9 cellular contexts compared by ENCODE assay signal in genomic region chr3:49172616-49173041, GRCh38. TPM values are rescaled to one million over a fixed set of nuclear protein-coding genes. Genes with fewer than 3 reads are reported as not detected.
DNase-seq lines count a peak whose midpoint lies in the region; ATAC-seq and TF ChIP-seq lines count a peak whose summit lies in the region.
"Had no signal": no experiment of that assay in that cellular context is flagged by ENCODE, and none has a peak within 500 bp of the region (broad histone marks: within the 10 kb centered on the region; RNA-seq: fewer than 3 reads in every experiment).

No MANE protein-coding gene starts in this region.

- no peak for TF ChIP-seq POLR2A in body of pancreas (IDR thresholded peaks at IDR 0.05)

- H3K4me1 ChIP-seq in body of pancreas (peaks cover 35% of the 10 kb centered on the region), skeletal muscle tissue (ENCODE audit: control insufficient read depth in 3 of 3, insufficient read depth in 3 of 3, low read length in 3 of 3) (peaks cover 38 to 52% (median 46%) of the 10 kb centered on the region in 3 donors)

- H3K27me3 ChIP-seq in H7 (ENCODE audit: control insufficient read depth, insufficient read depth, low read length) (peaks cover 2% of the 10 kb centered on the region; the same call in 1 of the 2 replicates), body of pancreas (no peaks in the 10 kb centered on the region), layer of hippocampus (ENCODE audit: control insufficient read depth, insufficient read depth, low read length) (no peaks in the 10 kb centered on the region), skeletal muscle tissue (ENCODE audit: control insufficient read depth in 3 of 3, insufficient read depth in 3 of 3, low read length in 3 of 3) (no peaks in the 10 kb centered on the region)

- peak; percentile 56 for DNase-seq in H7
- DNase-seq in body of pancreas, result peak in 1 of 4 donors; percentile 20
- no peak for DNase-seq in stimulated activated CD4-positive, alpha-beta T cell treated with anti-CD3 and anti-CD28 coated beads, Interleukin-2, amount 100 ng/mL, for 48 hours
- DNase-seq in GM19240 (ENCODE audit: insufficient read length, low spot score), result no peak
- DNase-seq in mucosa of gallbladder (ENCODE audit: low spot score), result no peak
- DNase-seq in RPMI8226, result no peak
- DNase-seq: PC-9 had no signal

- H3K4me3 ChIP-seq in H7 (ENCODE audit: insufficient read depth, low read depth, low read length) (no peak overlapping the region), body of pancreas (no peak overlapping the region), skeletal muscle tissue (ENCODE audit: low read length in 3 of 3) (peak overlapping the region; percentile 91 to 98 (median 93))
- H3K4me3 ChIP-seq: PC-9 had no signal

- no peaks in the 10 kb centered on the region for H3K9me3 ChIP-seq in body of pancreas
- H3K9me3 ChIP-seq in skeletal muscle tissue (ENCODE audit: control insufficient read depth in 3 of 3, low read length in 3 of 3), result no peaks in the 10 kb centered on the region

- TF ChIP-seq CTCF in body of pancreas (IDR thresholded peaks at IDR 0.05), result no peak

- peak overlapping the region in 3 of 4 donors; percentile 39 to 78 (median 53) for H3K27ac ChIP-seq in body of pancreas
- peak overlapping the region; percentile 77 for H3K27ac ChIP-seq in layer of hippocampus (ENCODE audit: low read depth, low read length)
- peak overlapping the region; percentile 94 for H3K27ac ChIP-seq in skeletal muscle tissue (ENCODE audit: low read depth, low read length)
- H3K27ac ChIP-seq: PC-9 had no signal

- 60% methylated on average over 5 of the region's 6 CpGs; no CpG with 5 or more reads in 1 of the 2 donors for WGBS in body of pancreas, 2 donors

- H3K9ac ChIP-seq in skeletal muscle tissue (ENCODE audit: low read depth in 1 of 3, low read length in 3 of 3), result peak overlapping the region; percentile 95 to 98 (median 97)

- ATAC-seq in body of pancreas, result no peak

- intact Hi-C loops in body of pancreas (cut with DNase I), result loop anchor here (10.0 kb wide), 1 partner anchor 102 kb away; the partner anchor contains the start of gene C3orf62

- H3K36me3 ChIP-seq in H7 (replicated peaks; ENCODE audit: control insufficient read depth, insufficient read depth, low read length) (no peaks in the 10 kb centered on the region; the same call in 1 of the 2 replicates), body of pancreas (replicated peaks in 1 of 2; ENCODE audit: insufficient read depth in 1 of 2, low read depth in 2 of 2) (no peaks in the 10 kb centered on the region), skeletal muscle tissue (ENCODE audit: control insufficient read depth in 3 of 3, insufficient read depth in 3 of 3, low read length in 3 of 3) (peaks cover 24 to 28% (median 27%) of the 10 kb centered on the region in 3 donors)

RNA-seq across cellular contexts. Expression of gene KLHDC8B, which starts 1.2 kb away (rescaled TPM):
- 19.8 and 27.7 TPM in 2 replicates for total RNA-seq in H7 (2014; rRNA removed; shearing (Covaris generic))
- total RNA-seq in body of pancreas, result 10 to 100 TPM; 19.5 to 22.1 TPM
- 83.5 TPM for total RNA-seq in skeletal muscle tissue
- total RNA-seq in mucosa of gallbladder, result 35.1 TPM

RNA-seq across cellular contexts. Expression of gene CCDC71, which starts 6.5 kb away (rescaled TPM):
- 37.1 and 46.4 TPM in 2 replicates for total RNA-seq in H7 (2014; rRNA removed; shearing (Covaris generic))
- total RNA-seq in body of pancreas (10 to 100 TPM; 15.5 to 19.5 TPM), skeletal muscle tissue (11.5 TPM), mucosa of gallbladder (21.6 TPM)

RNA-seq across cellular contexts. Expression of gene LAMB2, which starts 39.8 kb away (rescaled TPM):
- 81.1 and 87.3 TPM in 2 replicates for total RNA-seq in H7 (2014; rRNA removed; shearing (Covaris generic))
- total RNA-seq in body of pancreas (100 to 1,000 TPM; 204 to 337 TPM), skeletal muscle tissue (601 TPM), mucosa of gallbladder (733 TPM)

RNA-seq across cellular contexts. Expression of gene USP19, which starts 52.0 kb away (rescaled TPM):
- 64.4 and 73.0 TPM in 2 replicates for total RNA-seq in H7 (2014; rRNA removed; shearing (Covaris generic))
- total RNA-seq in body of pancreas, result 10 to 100 TPM; 30.6 to 33.6 TPM
- 37.1 TPM for total RNA-seq in skeletal muscle tissue
- 85.6 TPM for total RNA-seq in mucosa of gallbladder

Comparison
In these comparisons a context has a peak if more than half of its experiments do, and no peak if none do; other contexts are left out.
1. H3K4me3 ChIP-seq: peak in skeletal muscle tissue (3 of 3); none in H7 (single experiment) and body of pancreas (0 of 2).
2. Peak in every context shown above with its lines, with median percentiles within 50 percentile points of each other: H3K27ac ChIP-seq.